In genomic region chr2:229407170-229407569, GRCh38 we compare ENCODE assay signal across 1 cellular context.
TF ChIP-seq lines count a peak whose summit lies in the region.

No MANE protein-coding gene starts in this region.

TF ChIP-seq in HepG2, 621 proteins besides CTCF, POLR2A, EP300 and RAD21 (continued from another document):
- TF ChIP-seq SP5 (CRISPR knock-in tag; IDR thresholded peaks at IDR 0.05; ENCODE audit: borderline replicate concordance, low read depth) (no peak), KDM2A (CRISPR knock-in tag; IDR thresholded peaks at IDR 0.05; ENCODE audit: borderline replicate concordance, low read depth) (0 out of 2 replicates have a peak, but pooled peaks have one; percentile 16), ZNF136 (CRISPR knock-in tag; IDR thresholded peaks at IDR 0.05; ENCODE audit: low read depth) (no peak), ZHX1 (CRISPR knock-in tag; IDR thresholded peaks at IDR 0.05; ENCODE audit: low read depth) (no peak), ATF3 (CRISPR knock-in tag; IDR thresholded peaks at IDR 0.05) (peak; percentile 70), FOSL1 (CRISPR knock-in tag; IDR thresholded peaks at IDR 0.05; ENCODE audit: borderline replicate concordance) (0 out of 2 replicates have a peak, but pooled peaks have one; percentile 33), GATAD2A (CRISPR knock-in tag; IDR thresholded peaks at IDR 0.05) (0 out of 2 replicates have a peak, but pooled peaks have one; percentile 11), RFX1 (IDR thresholded peaks at IDR 0.05) (no peak), YEATS2 (CRISPR knock-in tag; IDR thresholded peaks at IDR 0.05; ENCODE audit: borderline replicate concordance) (0 out of 2 replicates have a peak, but pooled peaks have one; percentile 38), MAX (IDR thresholded peaks at IDR 0.05) (peak; percentile 29; the same call in 1 of the 2 replicates), TFAP4 (IDR thresholded peaks at IDR 0.05; ENCODE audit: borderline replicate concordance, low read depth) (peak; percentile 48; the same call in 1 of the 2 replicates), FOXP1 (IDR thresholded peaks at IDR 0.05) (no peak), FOXP1 (CRISPR knock-in tag; IDR thresholded peaks at IDR 0.05) (peak; percentile 65), HIC2 (CRISPR knock-in tag; IDR thresholded peaks at IDR 0.05; ENCODE audit: low read depth) (no peak), DDIT3 (CRISPR knock-in tag; IDR thresholded peaks at IDR 0.05) (no peak), SAP130 (CRISPR knock-in tag; IDR thresholded peaks at IDR 0.05; ENCODE audit: low read depth) (peak; percentile 46), ARID5B (CRISPR knock-in tag; IDR thresholded peaks at IDR 0.05) (peak; percentile 44), AHDC1 (CRISPR knock-in tag; IDR thresholded peaks at IDR 0.05; ENCODE audit: borderline replicate concordance) (no peak), BHLHE40 (IDR thresholded peaks at IDR 0.05; ENCODE audit: low read length) (peak; percentile 87), FOXA3 (CRISPR knock-in tag; IDR thresholded peaks at IDR 0.05) (0 out of 2 replicates have a peak, but pooled peaks have one; percentile 32), ZNF7 (CRISPR knock-in tag; IDR thresholded peaks at IDR 0.05) (no peak), CREB1 (IDR thresholded peaks at IDR 0.05) (0 out of 2 replicates have a peak, but pooled peaks have one; percentile 2), CREB1 (CRISPR knock-in tag; IDR thresholded peaks at IDR 0.05) (no peak), ZNF10 (CRISPR knock-in tag; IDR thresholded peaks at IDR 0.05; ENCODE audit: borderline replicate concordance, low read depth) (no peak), FOSL2 (CRISPR knock-in tag; IDR thresholded peaks at IDR 0.05) (peak; percentile 97), NRL (CRISPR knock-in tag; IDR thresholded peaks at IDR 0.05; ENCODE audit: borderline replicate concordance) (no peak), SOX13 (IDR thresholded peaks at IDR 0.05) (no peak), SOX13 (CRISPR knock-in tag; conservative IDR thresholded peaks at IDR 0.05 in 1 of 2, IDR thresholded peaks at IDR 0.05 in 1 of 2) (peak in 1 of 2 experiments; percentile 35; a peak in 1 of 4 replicates), KDM3A (CRISPR knock-in tag; IDR thresholded peaks at IDR 0.05; ENCODE audit: low read depth) (no peak), SOX6 (IDR thresholded peaks at IDR 0.05) (no peak), SOX6 (CRISPR knock-in tag; IDR thresholded peaks at IDR 0.05) (peak; percentile 58), SOX5 (CRISPR knock-in tag; IDR thresholded peaks at IDR 0.05; ENCODE audit: borderline replicate concordance) (peak; percentile 47; the same call in 1 of the 2 replicates), CREBL2 (CRISPR knock-in tag; IDR thresholded peaks at IDR 0.05; ENCODE audit: borderline replicate concordance) (no peak)
